ENCODE assay signal across 8 cellular contexts in the genomic region with DNA sequence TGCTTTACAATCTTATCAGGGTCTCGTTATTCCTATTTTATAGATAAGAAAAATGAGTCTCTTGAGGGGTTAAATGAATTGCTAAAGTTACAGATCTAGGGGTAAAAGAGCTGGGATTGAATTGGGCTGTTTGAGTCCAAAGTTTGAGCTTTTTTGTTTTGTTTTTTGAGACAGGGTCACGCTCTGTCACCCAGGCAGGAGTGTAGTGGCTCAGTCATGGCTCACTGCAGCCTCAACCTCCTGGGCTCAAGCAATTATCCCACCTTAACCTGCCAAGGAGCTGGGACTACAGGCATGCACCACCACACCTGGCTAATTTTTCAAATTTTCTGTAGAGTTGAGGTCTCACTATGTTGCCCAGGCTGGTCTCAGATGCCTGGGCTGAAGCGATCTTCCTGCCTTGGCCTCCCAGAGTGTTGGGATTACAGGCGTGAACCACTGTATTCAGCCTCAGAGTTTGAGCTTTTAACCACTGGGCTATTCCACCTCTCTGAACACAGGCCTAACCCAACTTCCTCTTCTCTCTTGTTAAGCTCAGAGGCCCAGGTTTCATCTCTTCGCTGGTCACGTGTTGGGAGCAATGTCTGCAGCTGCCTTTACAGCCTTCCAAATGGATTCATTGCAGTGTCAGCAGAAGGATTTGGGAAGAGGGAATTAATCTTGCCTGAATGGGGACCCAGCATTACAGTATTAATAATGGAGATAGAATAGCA. TPM values are rescaled to one million over a fixed set of nuclear protein-coding genes. Genes with fewer than 3 reads are reported as not detected.
A peak's percentile ranks its signal among the peaks of the same experiment; 100 is the strongest.
DNase-seq lines count a peak whose midpoint lies in the region; ATAC-seq and TF ChIP-seq lines count a peak whose summit lies in the region.

No MANE protein-coding gene starts in this region.

- peaks cover 18% of the 10 kb centered on the region; the same call in 1 of the 2 replicates for H3K79me2 ChIP-seq in PC-3 (ENCODE audit: low read length)

- no peak overlapping the region for H2AFZ ChIP-seq in PC-3 (ENCODE audit: low read length)

- peak overlapping the region; percentile 9 to 48 (median 48) for H3K27ac Mint-ChIP-seq in CD4-positive, CD25-positive, alpha-beta regulatory T cell
- H3K27ac Mint-ChIP-seq in activated T-helper 1 cell treated with anti-CD3 and anti-CD28 coated beads, Interleukin-12 subunit alpha, Interleukin-12 subunit beta, Interleukin-2, Interleukin-4 antibody, amounts not matched to agents 30 ng/mL and 10 ng/mL and 1 ng/mL, durations not matched to agents 14 hours and 24 hours and 36 hours, result peak overlapping the region; percentile 51
- no peak overlapping the region for H3K27ac Mint-ChIP-seq in progenitor cell of endocrine pancreas

- intact Hi-C loops in activated T-helper 1 cell treated with anti-CD3 and anti-CD28 coated beads, Interleukin-12 subunit alpha, Interleukin-12 subunit beta, Interleukin-2, Interleukin-4 antibody, amounts not matched to agents 30 ng/mL and 10 ng/mL and 1 ng/mL, durations not matched to agents 14 hours and 24 hours and 36 hours (cut with micrococcal nuclease), result no loop called here
- intact Hi-C loops in PC-3 (cut with micrococcal nuclease), result no loop called here

- no peak overlapping the region for H3K4me2 ChIP-seq in PC-3 (ENCODE audit: low read length)

- no peak overlapping the region for H3K4me3 ChIP-seq in CD4-positive, CD25-positive, alpha-beta regulatory T cell (ENCODE audit: low read depth, low read length)
- no peak overlapping the region for H3K4me3 ChIP-seq in PC-3 (ENCODE audit: low read length)

- no peaks in the 10 kb centered on the region for H3K4me1 ChIP-seq in CD4-positive, CD25-positive, alpha-beta regulatory T cell (ENCODE audit: control insufficient read depth, insufficient read depth, low read length, poor library complexity, severe bottlenecking)
- H3K4me1 ChIP-seq in PC-3 (ENCODE audit: insufficient read depth, low read length), result peaks cover 26% of the 10 kb centered on the region

- H3K4me1 Mint-ChIP-seq in CD4-positive, CD25-positive, alpha-beta regulatory T cell, result peaks cover 9 to 29% (median 14%) of the 10 kb centered on the region in 4 donors
- peaks cover 17% of the 10 kb centered on the region for H3K4me1 Mint-ChIP-seq in activated T-helper 1 cell treated with anti-CD3 and anti-CD28 coated beads, Interleukin-12 subunit alpha, Interleukin-12 subunit beta, Interleukin-2, Interleukin-4 antibody, amounts not matched to agents 30 ng/mL and 10 ng/mL and 1 ng/mL, durations not matched to agents 14 hours and 24 hours and 36 hours (ENCODE audit: low read depth)
- H3K4me1 Mint-ChIP-seq in progenitor cell of endocrine pancreas (ENCODE audit: low read depth), result peaks cover 1% of the 10 kb centered on the region

- CTCF ChIA-PET in PC-3 (lab: Charles Lee), result no interaction called here

- BruUV-seq in PC-3 (replicated peaks; lab: Mats Ljungman, UMichigan), result no TSS peak

- peak in 1 of 2 donors; percentile 57 for ATAC-seq in CD4-positive, CD25-positive, alpha-beta regulatory T cell (ENCODE audit: low read depth in 2 of 2)
- ATAC-seq in HG03159 (IDR thresholded peaks at IDR 0.05; ENCODE audit: unreplicated experiment), result peak; percentile 74
- ATAC-seq in PC-3, result no peak

- no peak overlapping the region for H3K4me3 Mint-ChIP-seq in CD4-positive, CD25-positive, alpha-beta regulatory T cell
- no peak overlapping the region for H3K4me3 Mint-ChIP-seq in activated T-helper 1 cell treated with anti-CD3 and anti-CD28 coated beads, Interleukin-12 subunit alpha, Interleukin-12 subunit beta, Interleukin-2, Interleukin-4 antibody, amounts not matched to agents 30 ng/mL and 10 ng/mL and 1 ng/mL, durations not matched to agents 14 hours and 24 hours and 36 hours
- H3K4me3 Mint-ChIP-seq in progenitor cell of endocrine pancreas (ENCODE audit: low read depth), result no peak overlapping the region

- DNase-seq in CD4-positive, CD25-positive, alpha-beta regulatory T cell, result no peak
- peak; percentile 53 for DNase-seq in GM19240 (ENCODE audit: insufficient read length, low spot score)
- DNase-seq in activated T-helper 1 cell treated with anti-CD3 and anti-CD28 coated beads, Interleukin-12 subunit alpha, Interleukin-12 subunit beta, Interleukin-2, Interleukin-4 antibody, amounts not matched to agents 30 ng/mL and 10 ng/mL and 1 ng/mL, durations not matched to agents 14 hours and 24 hours and 36 hours (ENCODE audit: low spot score), result no peak
- DNase-seq in stimulated activated naive CD4-positive, alpha-beta T cell treated with Interleukin-2 at 50 U/mL for 16 hours (lab: John Stamatoyannopoulos, UW), result no peak
- no peak for DNase-seq in progenitor cell of endocrine pancreas (ENCODE audit: low spot score, unreplicated experiment)
- no peak for DNase-seq in cerebellar cortex (ENCODE audit: low spot score)
- no peak for DNase-seq in PC-3

- H4K20me1 ChIP-seq in PC-3 (ENCODE audit: low read length), result no peaks in the 10 kb centered on the region

- no peaks in the 10 kb centered on the region for H3K9me3 ChIP-seq in CD4-positive, CD25-positive, alpha-beta regulatory T cell (ENCODE audit: control insufficient read depth in 2 of 2, low read length in 2 of 2)
- no peaks in the 10 kb centered on the region for H3K9me3 ChIP-seq in PC-3 (ENCODE audit: low read length)

- H3K36me3 Mint-ChIP-seq in CD4-positive, CD25-positive, alpha-beta regulatory T cell, result peaks cover 28% of the 10 kb centered on the region
- peaks cover 25% of the 10 kb centered on the region for H3K36me3 Mint-ChIP-seq in activated T-helper 1 cell treated with anti-CD3 and anti-CD28 coated beads, Interleukin-12 subunit alpha, Interleukin-12 subunit beta, Interleukin-2, Interleukin-4 antibody, amounts not matched to agents 30 ng/mL and 10 ng/mL and 1 ng/mL, durations not matched to agents 14 hours and 24 hours and 36 hours (ENCODE audit: low read depth)
- H3K36me3 Mint-ChIP-seq in progenitor cell of endocrine pancreas (ENCODE audit: insufficient read depth), result peaks cover 13% of the 10 kb centered on the region

- H3K27me3 Mint-ChIP-seq in CD4-positive, CD25-positive, alpha-beta regulatory T cell, result no peaks in the 10 kb centered on the region
- H3K27me3 Mint-ChIP-seq in activated T-helper 1 cell treated with anti-CD3 and anti-CD28 coated beads, Interleukin-12 subunit alpha, Interleukin-12 subunit beta, Interleukin-2, Interleukin-4 antibody, amounts not matched to agents 30 ng/mL and 10 ng/mL and 1 ng/mL, durations not matched to agents 14 hours and 24 hours and 36 hours (ENCODE audit: insufficient read depth), result no peaks in the 10 kb centered on the region
- H3K27me3 Mint-ChIP-seq in progenitor cell of endocrine pancreas, result no peaks in the 10 kb centered on the region

- H3K9me2 ChIP-seq in PC-3 (replicated peaks; ENCODE audit: low read length), result no peaks in the 10 kb centered on the region

- H3F3A ChIP-seq in PC-3 (ENCODE audit: low read length, unreplicated experiment), result no peaks in the 10 kb centered on the region

- H3K36me3 ChIP-seq in CD4-positive, CD25-positive, alpha-beta regulatory T cell (ENCODE audit: control insufficient read depth, insufficient read depth, low read length), result peaks cover 56% of the 10 kb centered on the region
- H3K36me3 ChIP-seq in PC-3 (ENCODE audit: low read depth, low read length), result no peaks in the 10 kb centered on the region; the same call in 1 of the 2 replicates

- no peak for TF ChIP-seq CTCF in progenitor cell of endocrine pancreas (IDR thresholded peaks at IDR 0.05; ENCODE audit: unreplicated experiment)
- TF ChIP-seq CTCF in PC-3 (conservative IDR thresholded peaks at IDR 0.05; ENCODE audit: low read depth, low read length), result no peak

- POLR2A ChIA-PET in PC-3 (lab: Charles Lee; ENCODE audit: unreplicated experiment), result no interaction called here

- H3K27ac ChIP-seq in CD4-positive, CD25-positive, alpha-beta regulatory T cell (ENCODE audit: insufficient read depth, low read length, poor library complexity, severe bottlenecking), result no peak overlapping the region
- no peak overlapping the region for H3K27ac ChIP-seq in PC-3 (ENCODE audit: low read length)

- H3K9me3 Mint-ChIP-seq in CD4-positive, CD25-positive, alpha-beta regulatory T cell, result no peaks in the 10 kb centered on the region
- H3K9me3 Mint-ChIP-seq in activated T-helper 1 cell treated with anti-CD3 and anti-CD28 coated beads, Interleukin-12 subunit alpha, Interleukin-12 subunit beta, Interleukin-2, Interleukin-4 antibody, amounts not matched to agents 30 ng/mL and 10 ng/mL and 1 ng/mL, durations not matched to agents 14 hours and 24 hours and 36 hours, result no peaks in the 10 kb centered on the region
- H3K9me3 Mint-ChIP-seq in progenitor cell of endocrine pancreas (ENCODE audit: low read depth), result no peaks in the 10 kb centered on the region

- H3K9ac ChIP-seq in PC-3 (ENCODE audit: low read length), result no peak overlapping the region

- no peaks in the 10 kb centered on the region for H3K27me3 ChIP-seq in CD4-positive, CD25-positive, alpha-beta regulatory T cell (ENCODE audit: control insufficient read depth, insufficient read depth, low read length)
- no peaks in the 10 kb centered on the region for H3K27me3 ChIP-seq in PC-3 (ENCODE audit: low read length)

RNA-seq across cellular contexts. Expression of a gene that starts 7.9 kb away (rescaled TPM):
- 17.8 TPM for total RNA-seq in CD4-positive, CD25-positive, alpha-beta regulatory T cell
- polyA plus RNA-seq in CD4-positive, CD25-positive, alpha-beta regulatory T cell, result 1 to 10 TPM; 2.4 to 6.3 (median 4.6) TPM
- total RNA-seq in activated T-helper 1 cell treated with anti-CD3 and anti-CD28 coated beads, Interleukin-12 subunit alpha, Interleukin-12 subunit beta, Interleukin-2, Interleukin-4 antibody, amounts not matched to agents 30 ng/mL and 10 ng/mL and 1 ng/mL, durations not matched to agents 14 hours and 24 hours and 36 hours, result 9.3 and 11.6 TPM in 2 replicates
- total RNA-seq in progenitor cell of endocrine pancreas (23.0 and 25.8 TPM in 2 replicates), PC-3 (2014; rRNA removed) (2.7 and 4.4 TPM in 2 replicates)

RNA-seq across cellular contexts. Expression of a gene that starts 9.2 kb away (rescaled TPM):
- total RNA-seq in CD4-positive, CD25-positive, alpha-beta regulatory T cell, result 63.0 TPM
- polyA plus RNA-seq in CD4-positive, CD25-positive, alpha-beta regulatory T cell, result 10 to 100 TPM; 67.9 to 77.9 (median 75.6) TPM
- total RNA-seq in activated T-helper 1 cell treated with anti-CD3 and anti-CD28 coated beads, Interleukin-12 subunit alpha, Interleukin-12 subunit beta, Interleukin-2, Interleukin-4 antibody, amounts not matched to agents 30 ng/mL and 10 ng/mL and 1 ng/mL, durations not matched to agents 14 hours and 24 hours and 36 hours, result 61.0 and 66.1 TPM in 2 replicates
- total RNA-seq in progenitor cell of endocrine pancreas (87.2 and 104 TPM in 2 replicates), PC-3 (2014; rRNA removed) (69.9 and 72.7 TPM in 2 replicates)
